Comparison of ENCODE assay signal across 1 cellular context in the genomic region with DNA sequence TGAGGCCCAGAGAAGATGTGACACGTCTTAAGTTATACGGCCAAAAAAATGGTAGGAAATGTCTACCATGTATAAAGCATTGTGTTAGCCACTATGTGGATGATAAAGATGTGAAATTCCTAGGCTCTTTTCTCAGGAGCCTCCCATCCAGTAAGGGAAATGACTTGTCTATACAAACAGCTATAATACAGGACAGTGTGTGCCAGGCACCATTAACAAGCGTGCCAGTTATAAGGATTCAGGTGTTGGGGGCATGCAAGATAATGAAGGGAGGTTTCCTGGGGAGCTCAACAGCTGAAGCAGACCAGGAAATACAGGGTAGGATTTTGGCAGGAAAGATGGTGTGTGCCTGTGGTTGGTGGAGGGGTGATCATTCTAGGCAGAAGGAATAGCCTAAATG.
TF ChIP-seq lines count a peak whose summit lies in the region.

No MANE protein-coding gene starts in this region.

TF ChIP-seq in IMR-90, 13 proteins besides CTCF, POLR2A, EP300 and RAD21:
- TF ChIP-seq SMC3 (IDR thresholded peaks at IDR 0.05; ENCODE audit: low read depth, low read length) = no peak
- TF ChIP-seq, protein P1, sequence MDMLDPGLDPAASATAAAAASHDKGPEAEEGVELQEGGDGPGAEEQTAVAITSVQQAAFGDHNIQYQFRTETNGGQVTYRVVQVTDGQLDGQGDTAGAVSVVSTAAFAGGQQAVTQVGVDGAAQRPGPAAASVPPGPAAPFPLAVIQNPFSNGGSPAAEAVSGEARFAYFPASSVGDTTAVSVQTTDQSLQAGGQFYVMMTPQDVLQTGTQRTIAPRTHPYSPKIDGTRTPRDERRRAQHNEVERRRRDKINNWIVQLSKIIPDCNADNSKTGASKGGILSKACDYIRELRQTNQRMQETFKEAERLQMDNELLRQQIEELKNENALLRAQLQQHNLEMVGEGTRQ (IDR thresholded peaks at IDR 0.05; ENCODE audit: low read depth, low read length) = no peak
- no peak for TF ChIP-seq RFX5 (IDR thresholded peaks at IDR 0.05; ENCODE audit: low read depth, low read length)
- no peak for TF ChIP-seq MXI1 (IDR thresholded peaks at IDR 0.05; ENCODE audit: borderline replicate concordance, low read depth, low read length)
- TF ChIP-seq MAFK (IDR thresholded peaks at IDR 0.05; ENCODE audit: low read depth, low read length) = no peak
- no peak for TF ChIP-seq BHLHE40 (IDR thresholded peaks at IDR 0.05; ENCODE audit: low read depth, low read length)
- no peak for TF ChIP-seq NFE2L2 (IDR thresholded peaks at IDR 0.05; ENCODE audit: low read depth, low read length)
- TF ChIP-seq, protein P2, sequence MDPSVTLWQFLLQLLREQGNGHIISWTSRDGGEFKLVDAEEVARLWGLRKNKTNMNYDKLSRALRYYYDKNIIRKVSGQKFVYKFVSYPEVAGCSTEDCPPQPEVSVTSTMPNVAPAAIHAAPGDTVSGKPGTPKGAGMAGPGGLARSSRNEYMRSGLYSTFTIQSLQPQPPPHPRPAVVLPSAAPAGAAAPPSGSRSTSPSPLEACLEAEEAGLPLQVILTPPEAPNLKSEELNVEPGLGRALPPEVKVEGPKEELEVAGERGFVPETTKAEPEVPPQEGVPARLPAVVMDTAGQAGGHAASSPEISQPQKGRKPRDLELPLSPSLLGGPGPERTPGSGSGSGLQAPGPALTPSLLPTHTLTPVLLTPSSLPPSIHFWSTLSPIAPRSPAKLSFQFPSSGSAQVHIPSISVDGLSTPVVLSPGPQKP (IDR thresholded peaks at IDR 0.05; ENCODE audit: borderline replicate concordance, low read depth, low read length) = no peak
- no peak for TF ChIP-seq CHD1 (IDR thresholded peaks at IDR 0.05; ENCODE audit: low read depth, low read length)
- TF ChIP-seq FOS (IDR thresholded peaks at IDR 0.05; ENCODE audit: low read depth, low read length) = no peak
- TF ChIP-seq MAZ (IDR thresholded peaks at IDR 0.05; ENCODE audit: borderline replicate concordance, low read depth, low read length) = no peak
- TF ChIP-seq CEBPB (IDR thresholded peaks at IDR 0.05; ENCODE audit: low read depth, low read length) = no peak
- TF ChIP-seq RCOR1 (IDR thresholded peaks at IDR 0.05; ENCODE audit: insufficient replicate concordance, low read length) = no peak
